Comparison of ENCODE assay signal across 17 cellular contexts in genomic region chr10:73517166-73517888, GRCh38. TPM values are rescaled to one million over a fixed set of nuclear protein-coding genes. Genes with fewer than 3 reads are reported as not detected.
DNase-seq lines count a peak whose midpoint lies in the region; ATAC-seq and TF ChIP-seq lines count a peak whose summit lies in the region.
"Had no signal": no experiment of that assay in that cellular context is flagged by ENCODE, and none has a peak within 500 bp of the region (broad histone marks: within the 10 kb centered on the region; RNA-seq: fewer than 3 reads in every experiment).

No MANE protein-coding gene starts in this region.

- H3K27ac Mint-ChIP-seq in HFFc6: peak overlapping the region; percentile 15; the same call in 1 of the 2 replicates
- H3K27ac Mint-ChIP-seq: activated T-helper 2 cell treated with anti-CD3 and anti-CD28 coated beads, Interferon-gamma antibody, Interleukin-2, Interleukin-4, amounts not matched to agents 10 μg/mL and 5 μg/mL and 100 μg/mL, durations not matched to agents 14 hours and 24 hours and 36 hours; stimulated activated memory B cell treated with anti-CD40 and anti-IgM and Interleukin-4, amounts not matched to agents 10 μg/mL and 1 μg/mL and 100 μg/mL, for 72 hours had no signal

- TF ChIP-seq CTCF in HFFc6 (IDR thresholded peaks at IDR 0.05) (no peak), retinal pigment epithelial cell (conservative IDR thresholded peaks at IDR 0.05; ENCODE audit: low read depth, low read length) (no peak)

- H3K36me3 Mint-ChIP-seq in HFFc6 (ENCODE audit: low read depth): peaks cover 18% of the 10 kb centered on the region; the same call in 1 of the 2 replicates

- H3K4me1 Mint-ChIP-seq in HFFc6 (ENCODE audit: low read depth): peaks cover 32% of the 10 kb centered on the region
- H3K4me1 Mint-ChIP-seq: stimulated activated memory B cell treated with anti-CD40 and anti-IgM and Interleukin-4, amounts not matched to agents 10 μg/mL and 1 μg/mL and 100 μg/mL, for 72 hours had no signal

- H3K9me3 Mint-ChIP-seq in HFFc6: no peaks in the 10 kb centered on the region
- H3K9me3 Mint-ChIP-seq: activated T-helper 2 cell treated with anti-CD3 and anti-CD28 coated beads, Interferon-gamma antibody, Interleukin-2, Interleukin-4, amounts not matched to agents 10 μg/mL and 5 μg/mL and 100 μg/mL, durations not matched to agents 14 hours and 24 hours and 36 hours; stimulated activated memory B cell treated with anti-CD40 and anti-IgM and Interleukin-4, amounts not matched to agents 10 μg/mL and 1 μg/mL and 100 μg/mL, for 72 hours had no signal

- no peak overlapping the region for H3K4me3 ChIP-seq in retinal pigment epithelial cell (ENCODE audit: low read length)
- H3K4me3 ChIP-seq: coronary artery, thyroid gland had no signal

- DNase-seq in HFFc6: peak; percentile 44
- DNase-seq in iris pigment epithelial cell (ENCODE audit: low read depth): peak; percentile 45
- DNase-seq in retinal pigment epithelial cell (ENCODE audit: low read depth): peak; percentile 26
- no peak for DNase-seq in NK-92 treated with Interleukin-12 subunit alpha and Interleukin-12 subunit beta, amount 100 ng/mL, for 24 hours (lab: John Stamatoyannopoulos, UW)
- DNase-seq in NOMO-1 (lab: John Stamatoyannopoulos, UW; ENCODE audit: unreplicated experiment in 2 of 2): no peak
- DNase-seq: aorta, C1 segment of cervical spinal cord, DMS79 treated with DMSO at 0.1 percent for 48 hours, NCI-H1105, NCI-H774, thyroid gland, WERI-Rb-1 had no signal

- ATAC-seq in SK-N-SH treated with all-trans-retinoic acid at 6 μM for 48 hours (peak; percentile 62; the same call in 2 of the 3 replicates), GM18520 (IDR thresholded peaks at IDR 0.05; ENCODE audit: unreplicated experiment) (no peak)
- ATAC-seq: stimulated activated memory B cell treated with anti-CD40 and anti-IgM and Interleukin-4, amounts not matched to agents 10 μg/mL and 1 μg/mL and 100 μg/mL, for 72 hours had no signal

- H3K4me3 Mint-ChIP-seq in HFFc6: no peak overlapping the region
- H3K4me3 Mint-ChIP-seq: stimulated activated memory B cell treated with anti-CD40 and anti-IgM and Interleukin-4, amounts not matched to agents 10 μg/mL and 1 μg/mL and 100 μg/mL, for 72 hours had no signal

- H3K27me3 Mint-ChIP-seq in HFFc6 (ENCODE audit: insufficient read depth): no peaks in the 10 kb centered on the region
- H3K27me3 Mint-ChIP-seq: stimulated activated memory B cell treated with anti-CD40 and anti-IgM and Interleukin-4, amounts not matched to agents 10 μg/mL and 1 μg/mL and 100 μg/mL, for 72 hours had no signal

TF ChIP-seq in SK-N-SH treated with all-trans-retinoic acid at 6 μM for 48 hours, 23 proteins besides CTCF, POLR2A, EP300 and RAD21:
- TF ChIP-seq TOX (CRISPR knock-in tag; IDR thresholded peaks at IDR 0.05; ENCODE audit: borderline replicate concordance) (no peak), TSHZ2 (CRISPR knock-in tag; IDR thresholded peaks at IDR 0.05) (no peak), GLIS3 (CRISPR knock-in tag; IDR thresholded peaks at IDR 0.05) (no peak), ZNF8 (CRISPR knock-in tag; IDR thresholded peaks at IDR 0.05) (no peak), TCF4 (CRISPR knock-in tag; IDR thresholded peaks at IDR 0.05; ENCODE audit: borderline replicate concordance) (no peak), ZNF565 (CRISPR knock-in tag; conservative IDR thresholded peaks at IDR 0.05; ENCODE audit: low read depth) (no peak), ISL1 (CRISPR knock-in tag; IDR thresholded peaks at IDR 0.05) (no peak), ZFP30 (CRISPR knock-in tag; IDR thresholded peaks at IDR 0.05) (no peak), POU6F1 (CRISPR knock-in tag; IDR thresholded peaks at IDR 0.05; ENCODE audit: borderline replicate concordance, low read depth) (no peak), RARB (CRISPR knock-in tag; IDR thresholded peaks at IDR 0.05) (no peak), ZNF70 (CRISPR knock-in tag; IDR thresholded peaks at IDR 0.05) (no peak), ZFP3 (CRISPR knock-in tag; IDR thresholded peaks at IDR 0.05) (no peak), CSRNP3 (CRISPR knock-in tag; IDR thresholded peaks at IDR 0.05) (no peak), ZC3H10 (CRISPR knock-in tag; IDR thresholded peaks at IDR 0.05) (no peak), CSDC2 (CRISPR knock-in tag; IDR thresholded peaks at IDR 0.05) (no peak), BACH2 (CRISPR knock-in tag; IDR thresholded peaks at IDR 0.05; ENCODE audit: borderline replicate concordance) (no peak)

RNA-seq across cellular contexts. Expression of gene PPP3CB, which starts 21.5 kb away (rescaled TPM):
- 10 to 100 TPM; 49.7 to 66.4 (median 59.8) TPM for total RNA-seq in HFFc6 (2021; fragmentation: NEBNext Ultra II Directional; extraction: Animal tissue kit (Norgen Biotek cat#: 25700))

Comparison
In these comparisons a context has a peak if more than half of its experiments do, and no peak if none do; other contexts are left out.
1. DNase-seq: peak in HFFc6 (single experiment), iris pigment epithelial cell (single experiment) and retinal pigment epithelial cell (single experiment); none in NK-92 treated with Interleukin-12 subunit alpha and Interleukin-12 subunit beta, amount 100 ng/mL, for 24 hours (single experiment) and NOMO-1 (0 of 2).